ENCODE assay signal across 1 cellular context in genomic region chr5:95641803-95642220, GRCh38.
TF ChIP-seq lines count a peak whose summit lies in the region.

No MANE protein-coding gene starts in this region.

TF ChIP-seq in liver, 16 proteins besides CTCF, POLR2A, EP300 and RAD21 (continued from another document):
- TF ChIP-seq, protein P1, sequence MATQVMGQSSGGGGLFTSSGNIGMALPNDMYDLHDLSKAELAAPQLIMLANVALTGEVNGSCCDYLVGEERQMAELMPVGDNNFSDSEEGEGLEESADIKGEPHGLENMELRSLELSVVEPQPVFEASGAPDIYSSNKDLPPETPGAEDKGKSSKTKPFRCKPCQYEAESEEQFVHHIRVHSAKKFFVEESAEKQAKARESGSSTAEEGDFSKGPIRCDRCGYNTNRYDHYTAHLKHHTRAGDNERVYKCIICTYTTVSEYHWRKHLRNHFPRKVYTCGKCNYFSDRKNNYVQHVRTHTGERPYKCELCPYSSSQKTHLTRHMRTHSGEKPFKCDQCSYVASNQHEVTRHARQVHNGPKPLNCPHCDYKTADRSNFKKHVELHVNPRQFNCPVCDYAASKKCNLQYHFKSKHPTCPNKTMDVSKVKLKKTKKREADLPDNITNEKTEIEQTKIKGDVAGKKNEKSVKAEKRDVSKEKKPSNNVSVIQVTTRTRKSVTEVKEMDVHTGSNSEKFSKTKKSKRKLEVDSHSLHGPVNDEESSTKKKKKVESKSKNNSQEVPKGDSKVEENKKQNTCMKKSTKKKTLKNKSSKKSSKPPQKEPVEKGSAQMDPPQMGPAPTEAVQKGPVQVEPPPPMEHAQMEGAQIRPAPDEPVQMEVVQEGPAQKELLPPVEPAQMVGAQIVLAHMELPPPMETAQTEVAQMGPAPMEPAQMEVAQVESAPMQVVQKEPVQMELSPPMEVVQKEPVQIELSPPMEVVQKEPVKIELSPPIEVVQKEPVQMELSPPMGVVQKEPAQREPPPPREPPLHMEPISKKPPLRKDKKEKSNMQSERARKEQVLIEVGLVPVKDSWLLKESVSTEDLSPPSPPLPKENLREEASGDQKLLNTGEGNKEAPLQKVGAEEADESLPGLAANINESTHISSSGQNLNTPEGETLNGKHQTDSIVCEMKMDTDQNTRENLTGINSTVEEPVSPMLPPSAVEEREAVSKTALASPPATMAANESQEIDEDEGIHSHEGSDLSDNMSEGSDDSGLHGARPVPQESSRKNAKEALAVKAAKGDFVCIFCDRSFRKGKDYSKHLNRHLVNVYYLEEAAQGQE (IDR thresholded peaks at IDR 0.05), result peak; percentile 94
- TF ChIP-seq JUND (IDR thresholded peaks at IDR 0.05), result peak; percentile 87 to 93
- peak; percentile 93 for TF ChIP-seq YY1 (IDR thresholded peaks at IDR 0.05)
- TF ChIP-seq, protein P2, sequence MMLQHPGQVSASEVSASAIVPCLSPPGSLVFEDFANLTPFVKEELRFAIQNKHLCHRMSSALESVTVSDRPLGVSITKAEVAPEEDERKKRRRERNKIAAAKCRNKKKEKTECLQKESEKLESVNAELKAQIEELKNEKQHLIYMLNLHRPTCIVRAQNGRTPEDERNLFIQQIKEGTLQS (IDR thresholded peaks at IDR 0.05), result peak; percentile 77
- TF ChIP-seq FOXA2 (IDR thresholded peaks at IDR 0.05), result peak; percentile 75
- peak; percentile 63 for TF ChIP-seq FOXA1 (IDR thresholded peaks at IDR 0.05)
- peak; percentile 15 for TF ChIP-seq HNF4G (IDR thresholded peaks at IDR 0.05)
